In genomic region chr19:38402967-38403674, GRCh38 we compare ENCODE assay signal across 1 cellular context.
A peak's percentile ranks its signal among the peaks of the same experiment; 100 is the strongest.
TF ChIP-seq lines count a peak whose summit lies in the region.

Gene FAM98C, plus strand, starts transcription at chr19:38403093. Its CDS starts 61 bp downstream, at chr19:38403154.

TF ChIP-seq in HepG2, 621 proteins besides CTCF, POLR2A, EP300 and RAD21 (continued from another document and continues in another):
- TF ChIP-seq GRHL1 (CRISPR knock-in tag; conservative IDR thresholded peaks at IDR 0.05) (no peak), ZBTB38 (CRISPR knock-in tag; IDR thresholded peaks at IDR 0.05) (peak; percentile 52), ZNF576 (CRISPR knock-in tag; IDR thresholded peaks at IDR 0.05) (no peak), EED (CRISPR knock-in tag; IDR thresholded peaks at IDR 0.05) (0 out of 2 replicates have a peak, but pooled peaks have one; percentile 72), ZNF800 (CRISPR knock-in tag; IDR thresholded peaks at IDR 0.05) (peak; percentile 89), KDM4B (CRISPR knock-in tag; IDR thresholded peaks at IDR 0.05) (no peak), NRL (CRISPR knock-in tag; IDR thresholded peaks at IDR 0.05; ENCODE audit: borderline replicate concordance) (peak; percentile 68; the same call in 1 of the 2 replicates), SCMH1 (CRISPR knock-in tag; IDR thresholded peaks at IDR 0.05; ENCODE audit: borderline replicate concordance) (no peak), ONECUT2 (CRISPR knock-in tag; IDR thresholded peaks at IDR 0.05) (no peak), DNMT1 (CRISPR knock-in tag; IDR thresholded peaks at IDR 0.05) (peak; percentile 68; the same call in 1 of the 2 replicates), ZNF251 (CRISPR knock-in tag; IDR thresholded peaks at IDR 0.05) (no peak), SNAPC2 (CRISPR knock-in tag; IDR thresholded peaks at IDR 0.05) (peak; percentile 54; the same call in 1 of the 2 replicates), ZEB1 (IDR thresholded peaks at IDR 0.05; ENCODE audit: insufficient replicate concordance, low read depth) (no peak), MED1 (CRISPR knock-in tag; IDR thresholded peaks at IDR 0.05) (peak; percentile 73), ZNF468 (CRISPR knock-in tag; IDR thresholded peaks at IDR 0.05) (no peak), ELF4 (CRISPR knock-in tag; IDR thresholded peaks at IDR 0.05; ENCODE audit: borderline replicate concordance) (no peak; the same call in 1 of the 2 replicates), ZNF569 (CRISPR knock-in tag; IDR thresholded peaks at IDR 0.05; ENCODE audit: borderline replicate concordance) (no peak), RFXAP (CRISPR knock-in tag; IDR thresholded peaks at IDR 0.05; ENCODE audit: borderline replicate concordance) (peak; percentile 74; the same call in 1 of the 2 replicates), ZNF124 (CRISPR knock-in tag; IDR thresholded peaks at IDR 0.05) (peak; percentile 65; the same call in 1 of the 2 replicates), ZNF784 (CRISPR knock-in tag; IDR thresholded peaks at IDR 0.05; ENCODE audit: borderline replicate concordance) (no peak), ZBTB14 (CRISPR knock-in tag; IDR thresholded peaks at IDR 0.05) (peak; percentile 74), E2F5 (CRISPR knock-in tag; conservative IDR thresholded peaks at IDR 0.05) (peak; percentile 83; the same call in 1 of the 2 replicates), RARG (CRISPR knock-in tag; IDR thresholded peaks at IDR 0.05; ENCODE audit: low read depth) (no peak), BCL3 (CRISPR knock-in tag; IDR thresholded peaks at IDR 0.05) (peak; percentile 87), BRD4 (CRISPR knock-in tag; IDR thresholded peaks at IDR 0.05) (peak; percentile 89), ATF7-NPFF (CRISPR knock-in tag; IDR thresholded peaks at IDR 0.05; ENCODE audit: low read depth) (peak; percentile 92), GZF1 (CRISPR knock-in tag; IDR thresholded peaks at IDR 0.05) (no peak), ZNF7 (CRISPR knock-in tag; IDR thresholded peaks at IDR 0.05) (no peak), CERS6 (CRISPR knock-in tag; IDR thresholded peaks at IDR 0.05) (no peak), ZNF550 (CRISPR knock-in tag; IDR thresholded peaks at IDR 0.05; ENCODE audit: borderline replicate concordance) (no peak), RFXANK (CRISPR knock-in tag; IDR thresholded peaks at IDR 0.05) (peak; percentile 86), TFE3 (CRISPR knock-in tag; IDR thresholded peaks at IDR 0.05) (peak; percentile 54; the same call in 1 of the 2 replicates), CBFB (CRISPR knock-in tag; IDR thresholded peaks at IDR 0.05) (peak; percentile 72; the same call in 1 of the 2 replicates), GTF3A (CRISPR knock-in tag; conservative IDR thresholded peaks at IDR 0.05) (no peak), ZNF768 (CRISPR knock-in tag; IDR thresholded peaks at IDR 0.05) (peak; percentile 47; the same call in 1 of the 2 replicates), KDM6A (CRISPR knock-in tag; IDR thresholded peaks at IDR 0.05; ENCODE audit: low read depth) (no peak), ZNF451 (CRISPR knock-in tag; IDR thresholded peaks at IDR 0.05) (0 out of 2 replicates have a peak, but pooled peaks have one; percentile 38), ARID3A (IDR thresholded peaks at IDR 0.05; ENCODE audit: low read depth, low read length) (no peak), ZNF788 (CRISPR knock-in tag; IDR thresholded peaks at IDR 0.05; ENCODE audit: borderline replicate concordance) (peak; percentile 81; the same call in 1 of the 2 replicates), ZFP62 (CRISPR knock-in tag; IDR thresholded peaks at IDR 0.05) (no peak), TCF12 (IDR thresholded peaks at IDR 0.05) (no peak), TCF12 (CRISPR knock-in tag; IDR thresholded peaks at IDR 0.05) (no peak), ZKSCAN8 (CRISPR knock-in tag; IDR thresholded peaks at IDR 0.05; ENCODE audit: borderline replicate concordance) (peak; percentile 20; the same call in 1 of the 2 replicates), ZFY (CRISPR knock-in tag; IDR thresholded peaks at IDR 0.05) (peak; percentile 74), DNMT3B (CRISPR knock-in tag; conservative IDR thresholded peaks at IDR 0.05) (no peak)
- TF ChIP-seq, protein P1, sequence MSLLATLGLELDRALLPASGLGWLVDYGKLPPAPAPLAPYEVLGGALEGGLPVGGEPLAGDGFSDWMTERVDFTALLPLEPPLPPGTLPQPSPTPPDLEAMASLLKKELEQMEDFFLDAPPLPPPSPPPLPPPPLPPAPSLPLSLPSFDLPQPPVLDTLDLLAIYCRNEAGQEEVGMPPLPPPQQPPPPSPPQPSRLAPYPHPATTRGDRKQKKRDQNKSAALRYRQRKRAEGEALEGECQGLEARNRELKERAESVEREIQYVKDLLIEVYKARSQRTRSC (CRISPR knock-in tag; IDR thresholded peaks at IDR 0.05; ENCODE audit: low read depth): no peak
- TF ChIP-seq, protein P2, sequence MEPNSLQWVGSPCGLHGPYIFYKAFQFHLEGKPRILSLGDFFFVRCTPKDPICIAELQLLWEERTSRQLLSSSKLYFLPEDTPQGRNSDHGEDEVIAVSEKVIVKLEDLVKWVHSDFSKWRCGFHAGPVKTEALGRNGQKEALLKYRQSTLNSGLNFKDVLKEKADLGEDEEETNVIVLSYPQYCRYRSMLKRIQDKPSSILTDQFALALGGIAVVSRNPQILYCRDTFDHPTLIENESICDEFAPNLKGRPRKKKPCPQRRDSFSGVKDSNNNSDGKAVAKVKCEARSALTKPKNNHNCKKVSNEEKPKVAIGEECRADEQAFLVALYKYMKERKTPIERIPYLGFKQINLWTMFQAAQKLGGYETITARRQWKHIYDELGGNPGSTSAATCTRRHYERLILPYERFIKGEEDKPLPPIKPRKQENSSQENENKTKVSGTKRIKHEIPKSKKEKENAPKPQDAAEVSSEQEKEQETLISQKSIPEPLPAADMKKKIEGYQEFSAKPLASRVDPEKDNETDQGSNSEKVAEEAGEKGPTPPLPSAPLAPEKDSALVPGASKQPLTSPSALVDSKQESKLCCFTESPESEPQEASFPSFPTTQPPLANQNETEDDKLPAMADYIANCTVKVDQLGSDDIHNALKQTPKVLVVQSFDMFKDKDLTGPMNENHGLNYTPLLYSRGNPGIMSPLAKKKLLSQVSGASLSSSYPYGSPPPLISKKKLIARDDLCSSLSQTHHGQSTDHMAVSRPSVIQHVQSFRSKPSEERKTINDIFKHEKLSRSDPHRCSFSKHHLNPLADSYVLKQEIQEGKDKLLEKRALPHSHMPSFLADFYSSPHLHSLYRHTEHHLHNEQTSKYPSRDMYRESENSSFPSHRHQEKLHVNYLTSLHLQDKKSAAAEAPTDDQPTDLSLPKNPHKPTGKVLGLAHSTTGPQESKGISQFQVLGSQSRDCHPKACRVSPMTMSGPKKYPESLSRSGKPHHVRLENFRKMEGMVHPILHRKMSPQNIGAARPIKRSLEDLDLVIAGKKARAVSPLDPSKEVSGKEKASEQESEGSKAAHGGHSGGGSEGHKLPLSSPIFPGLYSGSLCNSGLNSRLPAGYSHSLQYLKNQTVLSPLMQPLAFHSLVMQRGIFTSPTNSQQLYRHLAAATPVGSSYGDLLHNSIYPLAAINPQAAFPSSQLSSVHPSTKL (CRISPR knock-in tag; IDR thresholded peaks at IDR 0.05): peak; percentile 62; the same call in 1 of the 2 replicates
